In genomic region chr11:68146010-68146540, GRCh38 we compare ENCODE assay signal across 12 cellular contexts. TPM values are rescaled to one million over a fixed set of nuclear protein-coding genes. Genes with fewer than 3 reads are reported as not detected.
DNase-seq lines count a peak whose midpoint lies in the region; ATAC-seq, FAIRE-seq and TF ChIP-seq lines count a peak whose summit lies in the region.
"Had no signal": no experiment of that assay in that cellular context is flagged by ENCODE, and none has a peak within 500 bp of the region (broad histone marks: within the 10 kb centered on the region; RNA-seq: fewer than 3 reads in every experiment).

No MANE protein-coding gene starts in this region.

- peak overlapping the region; percentile 55 to 98 (median 67) for H3K4me2 ChIP-seq in BLaER1 treated with 17β-estradiol and CSF1 and Interleukin-3, amounts not matched to agents 10 nM and 100 nM

- peak overlapping the region in 1 of 11 experiments; percentile 3; a peak in 1 of 22 replicates for H3K9ac ChIP-seq in BLaER1 treated with 17β-estradiol and CSF1 and Interleukin-3, amounts not matched to agents 10 nM and 100 nM

- peaks cover 0 to 36% (median 14%) of the 10 kb centered on the region in 11 experiments; a peak in 17 of 22 replicates for H4K20me1 ChIP-seq in BLaER1 treated with 17β-estradiol and CSF1 and Interleukin-3, amounts not matched to agents 10 nM and 100 nM

- no peak overlapping the region for H3K4me3 ChIP-seq in BLaER1 treated with 17β-estradiol and CSF1 and Interleukin-3, amounts not matched to agents 10 nM and 100 nM
- H3K4me3 ChIP-seq in muscle layer of duodenum (ENCODE audit: low read depth in 1 of 2, low read length in 2 of 2), result no peak overlapping the region

- FAIRE-seq in GM12891 (lab: Jason Lieb, UNC), result no peak
- FAIRE-seq: islet of Langerhans had no signal

- H3K27ac ChIP-seq in BLaER1 treated with 17β-estradiol and CSF1 and Interleukin-3, amounts not matched to agents 10 nM and 100 nM, result no peak overlapping the region
- peak overlapping the region; percentile 80 for H3K27ac ChIP-seq in muscle layer of duodenum (ENCODE audit: low read length)

- TF ChIP-seq POLR2A in erythroblast (IDR thresholded peaks at IDR 0.05; ENCODE audit: low read length), result peak; percentile 16
- TF ChIP-seq POLR2A in GM12891 (IDR thresholded peaks at IDR 0.05; ENCODE audit: low read depth, low read length), result no peak

- DNase-seq in NCI-H1092 (lab: John Stamatoyannopoulos, UW) (peak; percentile 56), erythroblast (lab: John Stamatoyannopoulos, UW) (peak; percentile 19 to 32), GM12891 (ENCODE audit: insufficient read length, low spot score) (no peak), putamen (ENCODE audit: low spot score) (no peak)
- DNase-seq: activated CD4-positive, alpha-beta T cell treated with anti-CD3 and anti-CD28 coated beads for 36 hours; CD8-positive, alpha-beta memory T cell; NCI-H226 had no signal

- H3K36me3 ChIP-seq in BLaER1 treated with 17β-estradiol and CSF1 and Interleukin-3, amounts not matched to agents 10 nM and 100 nM, result no peaks in the 10 kb centered on the region
- H3K36me3 ChIP-seq in muscle layer of duodenum (ENCODE audit: control insufficient read depth in 1 of 2, insufficient read depth in 2 of 2, low read length in 2 of 2), result no peaks in the 10 kb centered on the region

- peaks cover 71 to 94% (median 79%) of the 10 kb centered on the region in 10 experiments for H3K4me1 ChIP-seq in BLaER1 treated with 17β-estradiol and CSF1 and Interleukin-3, amounts not matched to agents 10 nM and 100 nM
- peaks cover 5 to 9% of the 10 kb centered on the region in 2 donors for H3K4me1 ChIP-seq in muscle layer of duodenum (ENCODE audit: control insufficient read depth in 1 of 2, insufficient read depth in 2 of 2, low read length in 2 of 2)

- H3K9me3 ChIP-seq in BLaER1 treated with 17β-estradiol and CSF1 and Interleukin-3, amounts not matched to agents 10 nM and 100 nM (replicated peaks in 1 of 11), result no peaks in the 10 kb centered on the region
- no peaks in the 10 kb centered on the region for H3K9me3 ChIP-seq in muscle layer of duodenum (ENCODE audit: control insufficient read depth in 1 of 2, low read length in 2 of 2)

- no peak for ATAC-seq in HG03571 (IDR thresholded peaks at IDR 0.05; ENCODE audit: unreplicated experiment)
- no peak for ATAC-seq in GM19397 (IDR thresholded peaks at IDR 0.05; ENCODE audit: unreplicated experiment)
- ATAC-seq: activated CD4-positive, alpha-beta T cell treated with anti-CD3 and anti-CD28 coated beads for 36 hours had no signal

- H3K27me3 ChIP-seq in BLaER1 treated with 17β-estradiol and CSF1 and Interleukin-3, amounts not matched to agents 10 nM and 100 nM, result peaks cover 0 to 5% (median 0%) of the 10 kb centered on the region in 11 experiments; a peak in 5 of 22 replicates
- H3K27me3 ChIP-seq in muscle layer of duodenum (ENCODE audit: low read depth, low read length), result no peaks in the 10 kb centered on the region

TF ChIP-seq in GM12891, 5 proteins besides CTCF, POLR2A, EP300 and RAD21:
- TF ChIP-seq TAF1 (IDR thresholded peaks at IDR 0.05; ENCODE audit: low read depth, low read length) (no peak), POU2F2 (IDR thresholded peaks at IDR 0.05; ENCODE audit: low read depth, low read length) (no peak), POLR2AphosphoS5 (IDR thresholded peaks at IDR 0.05; ENCODE audit: low read depth, low read length) (no peak), PAX5 (IDR thresholded peaks at IDR 0.05; ENCODE audit: insufficient read depth, low read length, severe bottlenecking) (no peak), SPI1 (IDR thresholded peaks at IDR 0.05; ENCODE audit: low read depth, low read length) (no peak)

RNA-seq across cellular contexts. Expression of gene CHKA, which starts 24.9 kb away (rescaled TPM):
- 20.9 TPM for polyA plus RNA-seq in GM12891 (2012; ENCODE audit: low read depth, missing spikeins)

Comparison
In these comparisons a context has a peak if more than half of its experiments do, and no peak if none do; other contexts are left out.
1. DNase-seq: peak in NCI-H1092 (single experiment) and erythroblast (2 of 2); none in GM12891 (single experiment) and putamen (single experiment).